ENCODE assay signal across 10 cellular contexts in the genomic region with DNA sequence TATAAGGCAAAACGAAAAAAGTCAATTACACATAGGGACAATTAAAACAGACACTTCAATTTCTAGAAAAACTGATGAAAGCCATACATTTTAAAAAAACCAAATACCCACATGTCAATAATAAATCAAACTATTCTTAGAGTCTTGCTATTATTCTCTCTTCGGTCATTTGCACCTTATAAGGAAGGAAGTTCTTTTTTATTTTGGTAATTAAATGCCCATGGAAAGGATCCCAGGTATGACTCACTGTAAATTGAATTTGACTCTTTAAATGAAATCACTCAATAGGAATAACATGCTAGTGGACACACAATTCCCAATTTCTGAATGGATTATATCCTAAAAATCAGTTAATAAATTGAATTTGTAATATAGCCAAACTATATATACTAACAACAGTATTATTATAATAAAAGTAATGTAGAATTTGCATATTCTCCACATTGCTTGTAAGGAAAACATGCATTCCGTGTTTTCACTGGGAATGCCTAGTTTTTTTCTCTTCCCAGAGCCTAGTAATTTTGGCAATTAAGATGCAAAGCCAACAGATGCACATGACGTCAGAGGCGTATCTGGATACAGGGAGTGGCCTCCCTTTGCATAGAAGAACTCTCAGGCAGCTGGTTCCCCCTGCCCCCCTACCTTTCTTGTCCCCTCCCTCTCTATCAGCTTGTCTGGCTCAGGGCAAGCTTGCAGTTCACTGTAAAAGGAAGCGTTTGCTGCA.
DNase-seq lines count a peak whose midpoint lies in the region; ATAC-seq lines count a peak whose summit lies in the region.
"Had no signal": no experiment of that assay in that cellular context is flagged by ENCODE, and none has a peak within 500 bp of the region (broad histone marks: within the 10 kb centered on the region; RNA-seq: fewer than 3 reads in every experiment).

No MANE protein-coding gene starts in this region.

- peaks cover 16% of the 10 kb centered on the region for H3K4me1 Mint-ChIP-seq in central memory CD8-positive, alpha-beta T cell

- no peak for ATAC-seq in central memory CD8-positive, alpha-beta T cell (replicated peaks; ENCODE audit: extremely low read depth, poor library complexity, severe bottlenecking)
- no peak for ATAC-seq in HG03521 (IDR thresholded peaks at IDR 0.05; ENCODE audit: unreplicated experiment)
- ATAC-seq: activated T-cell treated with anti-CD3 and anti-CD28 coated beads, Interleukin-2, amount 50 U/mL, for 4 hours had no signal

- DNase-seq in DMS 273 treated with DMSO at 0.1 percent for 48 hours (lab: John Stamatoyannopoulos, UW) (peak; percentile 95), NCI-H2081 (lab: John Stamatoyannopoulos, UW) (peak; percentile 55 to 74), myocyte (ENCODE audit: low read depth) (peak; percentile 62), ecto neural progenitor cell (ENCODE audit: low spot score) (no peak), DMS79 (lab: John Stamatoyannopoulos, UW) (no peak), iPS-NIHi7 (ENCODE audit: extremely low spot score) (no peak)
- no peak for DNase-seq in central memory CD8-positive, alpha-beta T cell (ENCODE audit: low spot score in 2 of 2)
- DNase-seq: activated T-cell treated with anti-CD3 and anti-CD28 coated beads, Interleukin-2, amount 50 U/mL, for 4 hours; effector memory CD4-positive, alpha-beta T cell had no signal

- H3K36me3 Mint-ChIP-seq in central memory CD8-positive, alpha-beta T cell (ENCODE audit: insufficient read depth), result peaks cover 71% of the 10 kb centered on the region

- no peaks in the 10 kb centered on the region for H3K9me3 Mint-ChIP-seq in central memory CD8-positive, alpha-beta T cell

- H3K27me3 Mint-ChIP-seq in central memory CD8-positive, alpha-beta T cell, result no peaks in the 10 kb centered on the region

- H3K27ac Mint-ChIP-seq in central memory CD8-positive, alpha-beta T cell (ENCODE audit: low read depth), result peak overlapping the region; percentile 22

- no peak overlapping the region for H3K4me3 Mint-ChIP-seq in central memory CD8-positive, alpha-beta T cell
- H3K4me3 Mint-ChIP-seq: activated T-cell treated with anti-CD3 and anti-CD28 coated beads, Interleukin-2, amount 50 U/mL, for 4 hours had no signal

Comparison
In these comparisons a context has a peak if more than half of its experiments do, and no peak if none do; other contexts are left out.
1. DNase-seq: peak in DMS 273 treated with DMSO at 0.1 percent for 48 hours (single experiment), NCI-H2081 (2 of 2) and myocyte (single experiment); none in central memory CD8-positive, alpha-beta T cell (0 of 2), ecto neural progenitor cell (single experiment), DMS79 (single experiment) and iPS-NIHi7 (single experiment).